Comparison of ENCODE assay signal across 19 cellular contexts in genomic region chr2:181170256-181170655, GRCh38.
DNase-seq lines count a peak whose midpoint lies in the region; ATAC-seq and TF ChIP-seq lines count a peak whose summit lies in the region.
"Had no signal": no experiment of that assay in that cellular context is flagged by ENCODE, and none has a peak within 500 bp of the region (broad histone marks: within the 10 kb centered on the region; RNA-seq: fewer than 3 reads in every experiment).

No MANE protein-coding gene starts in this region.

- H3K4me3 Mint-ChIP-seq in activated CD8-positive, alpha-beta T cell treated with anti-CD3 and anti-CD28 coated beads for 36 hours: no peak overlapping the region
- H3K4me3 Mint-ChIP-seq in activated CD8-positive, alpha-beta T cell treated with anti-CD3 and anti-CD28 coated beads, Interleukin-2, amount 10 ng/mL, durations not matched to agents 7 days and 5 days: no peak overlapping the region
- peak overlapping the region; percentile 8 to 39 (median 17) for H3K4me3 Mint-ChIP-seq in T-cell
- H3K4me3 Mint-ChIP-seq in natural killer cell: no peak overlapping the region

- H3K4me1 Mint-ChIP-seq in activated CD8-positive, alpha-beta T cell treated with anti-CD3 and anti-CD28 coated beads for 36 hours (ENCODE audit: low read depth): peaks cover 53% of the 10 kb centered on the region
- H3K4me1 Mint-ChIP-seq in activated CD8-positive, alpha-beta T cell treated with anti-CD3 and anti-CD28 coated beads, Interleukin-2, amount 10 ng/mL, durations not matched to agents 7 days and 5 days (ENCODE audit: low read depth): peaks cover 41% of the 10 kb centered on the region
- H3K4me1 Mint-ChIP-seq in T-cell (peaks cover 47 to 57% (median 52%) of the 10 kb centered on the region in 3 donors), natural killer cell (peaks cover 31 to 43% of the 10 kb centered on the region in 2 donors)

- peaks cover 47% of the 10 kb centered on the region for H3K36me3 Mint-ChIP-seq in activated CD8-positive, alpha-beta T cell treated with anti-CD3 and anti-CD28 coated beads for 36 hours (ENCODE audit: low read depth)
- H3K36me3 Mint-ChIP-seq in activated CD8-positive, alpha-beta T cell treated with anti-CD3 and anti-CD28 coated beads, Interleukin-2, amount 10 ng/mL, durations not matched to agents 7 days and 5 days (ENCODE audit: low read depth): peaks cover 49% of the 10 kb centered on the region
- H3K36me3 Mint-ChIP-seq in T-cell: peaks cover 34% of the 10 kb centered on the region
- peaks cover 20% of the 10 kb centered on the region for H3K36me3 Mint-ChIP-seq in natural killer cell

- POLR2A ChIA-PET in activated CD8-positive, alpha-beta T cell treated with anti-CD3 and anti-CD28 coated beads for 36 hours (lab: Charles Lee): interaction anchor here (0.6 kb wide), 1 partner anchor 202 kb away, joined by 5 read pairs; no protein-coding TSS in a partner anchor
- POLR2A ChIA-PET in activated CD8-positive, alpha-beta T cell treated with anti-CD3 and anti-CD28 coated beads, Interleukin-2, amount 10 ng/mL, durations not matched to agents 7 days and 5 days (lab: Charles Lee): interaction anchor here (0.8 kb wide), 1 partner anchor 26 kb away, joined by 3 read pairs; no protein-coding TSS in a partner anchor
- POLR2A ChIA-PET in T-cell (lab: Charles Lee): interaction anchor here in 1 of 2 donors (1.1 kb wide), 1 partner anchor 39 kb away, joined by 4 read pairs; no protein-coding TSS in a partner anchor

- DNase-seq in activated CD8-positive, alpha-beta T cell treated with anti-CD3 and anti-CD28 coated beads for 36 hours: no peak
- DNase-seq in activated CD8-positive, alpha-beta T cell treated with anti-CD3 and anti-CD28 coated beads, Interleukin-2, amount 10 ng/mL, durations not matched to agents 7 days and 5 days: no peak
- no peak for DNase-seq in T-cell
- no peak for DNase-seq in natural killer cell
- no peak for DNase-seq in kidney tubule cell (ENCODE audit: low spot score)
- DNase-seq in NCI-H128 (lab: John Stamatoyannopoulos, UW; ENCODE audit: unreplicated experiment): no peak
- DNase-seq: ACHN; activated naive CD4-positive, alpha-beta T cell; C1 segment of cervical spinal cord; DMS53; glutamatergic neuron; GOT3; NCI-H1092; NCI-H524 treated with DMSO at 0.1 percent for 48 hours; SHP77 treated with DMSO at 0.1 percent for 48 hours; stimulated activated CD4-positive, alpha-beta T cell treated with anti-CD3 and anti-CD28 coated beads, Interleukin-12 subunit alpha, Interleukin-12 subunit beta, amount 100 ng/mL, for 4 hours had no signal

- peak overlapping the region; percentile 69 for H3K27ac Mint-ChIP-seq in activated CD8-positive, alpha-beta T cell treated with anti-CD3 and anti-CD28 coated beads for 36 hours
- H3K27ac Mint-ChIP-seq in activated CD8-positive, alpha-beta T cell treated with anti-CD3 and anti-CD28 coated beads, Interleukin-2, amount 10 ng/mL, durations not matched to agents 7 days and 5 days: no peak overlapping the region
- H3K27ac Mint-ChIP-seq in T-cell (peak overlapping the region; percentile 79 to 90), natural killer cell (peak overlapping the region; percentile 9 to 56)

- TF ChIP-seq CTCF in activated CD8-positive, alpha-beta T cell treated with anti-CD3 and anti-CD28 coated beads for 36 hours (IDR thresholded peaks at IDR 0.05): no peak
- no peak for TF ChIP-seq CTCF in natural killer cell (IDR thresholded peaks at IDR 0.05)

- ATAC-seq in activated CD8-positive, alpha-beta T cell treated with anti-CD3 and anti-CD28 coated beads for 36 hours: no peak
- no peak for ATAC-seq in activated CD8-positive, alpha-beta T cell treated with anti-CD3 and anti-CD28 coated beads, Interleukin-2, amount 10 ng/mL, durations not matched to agents 7 days and 5 days
- ATAC-seq in GM19035 (IDR thresholded peaks at IDR 0.05; ENCODE audit: unreplicated experiment) (peak; percentile 63), T-cell (replicated peaks in 1 of 4) (peak in 2 of 4 experiments; percentile 33 to 53), natural killer cell (no peak), GM18870 (IDR thresholded peaks at IDR 0.05; ENCODE audit: unreplicated experiment) (no peak)
- ATAC-seq: left lobe of liver had no signal

- CTCF ChIA-PET in activated CD8-positive, alpha-beta T cell treated with anti-CD3 and anti-CD28 coated beads for 36 hours (lab: Charles Lee): interaction anchor here (0.6 to 1.1 kb wide), 3 partner anchors 8 to 29 kb away, joined by 3 read pairs; no protein-coding TSS in a partner anchor
- CTCF ChIA-PET in activated CD8-positive, alpha-beta T cell treated with anti-CD3 and anti-CD28 coated beads, Interleukin-2, amount 10 ng/mL, durations not matched to agents 7 days and 5 days (lab: Charles Lee): interaction anchor here (0.7 to 1.5 kb wide), 5 partner anchors 9 to 134 kb away, joined by 3 to 4 read pairs (median 3); no protein-coding TSS in a partner anchor
- CTCF ChIA-PET in T-cell (lab: Charles Lee): interaction anchor here in 1 of 2 donors (0.8 kb wide), 1 partner anchor 8 kb away, joined by 3 read pairs; no protein-coding TSS in a partner anchor

- no peaks in the 10 kb centered on the region for H3K27me3 Mint-ChIP-seq in activated CD8-positive, alpha-beta T cell treated with anti-CD3 and anti-CD28 coated beads for 36 hours
- no peaks in the 10 kb centered on the region for H3K27me3 Mint-ChIP-seq in activated CD8-positive, alpha-beta T cell treated with anti-CD3 and anti-CD28 coated beads, Interleukin-2, amount 10 ng/mL, durations not matched to agents 7 days and 5 days (ENCODE audit: low read depth)
- H3K27me3 Mint-ChIP-seq in T-cell: no peaks in the 10 kb centered on the region
- H3K27me3 Mint-ChIP-seq in natural killer cell (ENCODE audit: low read depth in 2 of 2): no peaks in the 10 kb centered on the region

- H3K9me3 Mint-ChIP-seq in activated CD8-positive, alpha-beta T cell treated with anti-CD3 and anti-CD28 coated beads for 36 hours: peaks cover 26% of the 10 kb centered on the region
- peaks cover 22% of the 10 kb centered on the region for H3K9me3 Mint-ChIP-seq in activated CD8-positive, alpha-beta T cell treated with anti-CD3 and anti-CD28 coated beads, Interleukin-2, amount 10 ng/mL, durations not matched to agents 7 days and 5 days (ENCODE audit: insufficient read depth)
- H3K9me3 Mint-ChIP-seq in T-cell: peaks cover 8 to 26% (median 14%) of the 10 kb centered on the region in 3 donors
- peaks cover 2 to 11% of the 10 kb centered on the region in 2 donors for H3K9me3 Mint-ChIP-seq in natural killer cell

- intact Hi-C loops in activated CD8-positive, alpha-beta T cell treated with anti-CD3 and anti-CD28 coated beads for 36 hours (cut with micrococcal nuclease): no loop called here
- intact Hi-C loops in natural killer cell (cut with micrococcal nuclease): no loop called here

Comparison
In these comparisons a context has a peak if more than half of its experiments do, and no peak if none do; other contexts are left out.
1. H3K4me3 Mint-ChIP-seq: peak in T-cell (3 of 3); none in activated CD8-positive, alpha-beta T cell treated with anti-CD3 and anti-CD28 coated beads for 36 hours (single experiment), activated CD8-positive, alpha-beta T cell treated with anti-CD3 and anti-CD28 coated beads, Interleukin-2, amount 10 ng/mL, durations not matched to agents 7 days and 5 days (single experiment) and natural killer cell (single experiment).